ENCODE assay signal across 7 cellular contexts in the genomic region with DNA sequence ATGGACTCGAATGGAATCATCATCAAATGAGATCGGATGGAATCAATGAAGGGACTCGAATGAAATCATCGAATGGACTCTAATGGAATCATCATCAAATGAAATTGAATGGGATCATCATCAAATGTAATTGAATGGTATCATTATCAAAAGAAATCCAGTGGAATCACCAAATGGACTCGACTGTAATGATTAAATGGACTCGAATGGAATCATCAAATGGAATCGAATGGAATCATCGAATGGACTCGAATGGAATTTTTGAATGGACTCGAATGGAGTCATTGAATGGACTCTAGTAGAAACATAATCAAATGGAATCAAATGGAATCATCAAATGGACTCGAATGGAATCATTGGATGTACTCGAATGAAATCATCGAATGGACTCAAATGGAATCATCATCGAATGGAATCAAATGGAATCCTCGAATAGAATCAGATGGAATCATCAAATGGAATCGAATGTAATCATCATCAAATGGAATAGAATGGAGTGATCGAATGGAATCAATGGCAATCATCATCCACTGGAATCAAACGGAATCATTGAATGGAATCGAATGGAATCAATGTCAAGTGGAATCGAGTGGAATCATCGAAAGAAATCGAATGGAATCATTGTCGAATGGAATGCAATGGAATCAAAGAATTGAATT.
DNase-seq lines count a peak whose midpoint lies in the region; ATAC-seq, FAIRE-seq and TF ChIP-seq lines count a peak whose summit lies in the region.
"Not testable (repeated sequence)": the region's sequence is repeated elsewhere in the genome, so short reads cannot be mapped to it uniquely, and the experiment has no call there.

No MANE protein-coding gene starts in this region.

- not testable (repeated sequence) for H3K4me3 ChIP-seq in GM12878

- H3K27ac ChIP-seq in GM12878 (ENCODE audit: control insufficient read depth, insufficient read depth): not testable (repeated sequence)

- peaks cover 11 to 21% (median 17%) of the 10 kb centered on the region in 3 donors for H3K9me3 Mint-ChIP-seq in T-cell
- peaks cover 11% of the 10 kb centered on the region for H3K9me3 Mint-ChIP-seq in osteocyte (ENCODE audit: unreplicated experiment)

- H3K79me2 ChIP-seq in GM12878 (ENCODE audit: control insufficient read depth, insufficient read depth, low read length): not testable (repeated sequence)

- not testable (repeated sequence) for H3K4me3 Mint-ChIP-seq in T-cell; osteocyte (ENCODE audit: unreplicated experiment)

- not testable (repeated sequence) for H3K36me3 ChIP-seq in GM12878 (ENCODE audit: control insufficient read depth in 2 of 2, insufficient read depth in 2 of 2, low read length in 1 of 2)

- H4K20me1 ChIP-seq in GM12878 (ENCODE audit: control insufficient read depth, insufficient read depth): not testable (repeated sequence)

- POLR2A ChIA-PET in T-cell (lab: Charles Lee); GM12878 (lab: Charles Lee): not testable (repeated sequence)

- not testable (repeated sequence) for H3K27me3 ChIP-seq in GM12878 (replicated peaks in 1 of 2; ENCODE audit: control insufficient read depth in 2 of 2, insufficient read depth in 2 of 2, low read length in 1 of 2)

- SMC1A ChIA-PET in GM12878 (lab: Charles Lee; ENCODE audit: uncharacterized antibody, unreplicated experiment): not testable (repeated sequence)

- peak; percentile 4 for ATAC-seq in GM18861 (IDR thresholded peaks at IDR 0.05; ENCODE audit: unreplicated experiment)
- ATAC-seq in GM21825 (IDR thresholded peaks at IDR 0.05; ENCODE audit: unreplicated experiment): peak; percentile 7
- ATAC-seq in HG03159 (IDR thresholded peaks at IDR 0.05; ENCODE audit: unreplicated experiment): peak; percentile 13
- peak in 3 of 4 experiments; percentile 1 to 11 (median 2) for ATAC-seq in T-cell (replicated peaks in 1 of 4)
- peak; percentile 8 for ATAC-seq in GM12878
- peak; percentile 5 for ATAC-seq in left ventricle myocardium superior

- not testable (repeated sequence) for H3K4me1 Mint-ChIP-seq in T-cell; osteocyte (ENCODE audit: unreplicated experiment)

- TF ChIP-seq RAD21 in GM12878 (IDR thresholded peaks at IDR 0.05; ENCODE audit: insufficient read depth, low read depth, low read length): not testable (repeated sequence)

- TF ChIP-seq POLR2A in GM12878 (IDR thresholded peaks at IDR 0.05; ENCODE audit: low read depth, low read length): not testable (repeated sequence)

- FAIRE-seq in GM12878 (lab: Jason Lieb, UNC): not testable (repeated sequence)

- H3K9ac ChIP-seq in GM12878 (ENCODE audit: control insufficient read depth, insufficient read depth, low read length): not testable (repeated sequence)

- in situ Hi-C loops in GM12878 (cut with MboI): not testable (repeated sequence)

- H3K9me3 ChIP-seq in GM12878 (replicated peaks; ENCODE audit: control insufficient read depth, insufficient read depth, low read length): not testable (repeated sequence)

- not testable (repeated sequence) for H3K4me2 ChIP-seq in GM12878 (ENCODE audit: control insufficient read depth, insufficient read depth)

- H3K4me1 ChIP-seq in GM12878 (ENCODE audit: control insufficient read depth, insufficient read depth, low read length): not testable (repeated sequence)

- H3K27ac Mint-ChIP-seq in T-cell; osteocyte (ENCODE audit: unreplicated experiment): not testable (repeated sequence)

- BruUV-seq in GM12878 (replicated peaks; lab: Mats Ljungman, UMichigan): not testable (repeated sequence)

- H2AFZ ChIP-seq in GM12878 (ENCODE audit: control insufficient read depth, low read depth, low read length): not testable (repeated sequence)

- DNase-seq in T-cell: peak in 6 of 34 experiments; percentile 4 to 69 (median 36)
- not testable (repeated sequence) for DNase-seq in GM12878 (ENCODE audit: low read depth, low spot score); left ventricle myocardium superior
- DNase-seq in osteocyte (ENCODE audit: extremely low spot score, unreplicated experiment): peak; percentile 96

- TF ChIP-seq CTCF in GM12878 (IDR thresholded peaks at IDR 0.05 in 2 of 3, conservative IDR thresholded peaks at IDR 0.05 in 1 of 3; ENCODE audit: control insufficient read depth in 2 of 3, extremely low read depth in 1 of 3, insufficient read depth in 1 of 3, low read depth in 3 of 3, low read length in 3 of 3); osteocyte (IDR thresholded peaks at IDR 0.05): not testable (repeated sequence)

- not testable (repeated sequence) for H3K27me3 Mint-ChIP-seq in T-cell; osteocyte (ENCODE audit: unreplicated experiment)

- 38% methylated on average over 23 of the region's 23 CpGs for WGBS in GM12878 (ENCODE audit: insufficient coverage, insufficient replicate concordance, low lambda C conversion rate, missing lambda C conversion rate)

- RAD21 ChIA-PET in GM12878 (lab: Charles Lee; ENCODE audit: unreplicated experiment): not testable (repeated sequence)

- not testable (repeated sequence) for TF ChIP-seq EP300 in GM12878 (IDR thresholded peaks at IDR 0.05; ENCODE audit: borderline replicate concordance in 1 of 2, control insufficient read depth in 1 of 2, low read depth in 2 of 2, low read length in 2 of 2)

- intact Hi-C loops in GM12878 (cut with micrococcal nuclease; ENCODE audit: unreplicated experiment); left ventricle myocardium superior (cut with micrococcal nuclease): not testable (repeated sequence)

- not testable (repeated sequence) for H3K36me3 Mint-ChIP-seq in T-cell; osteocyte (ENCODE audit: unreplicated experiment)

- CTCF ChIA-PET in T-cell (lab: Charles Lee); GM12878 (lab: Yijun Ruan, JAX): not testable (repeated sequence)
